In genomic region chr10:84236807-84237198, GRCh38 we compare ENCODE assay signal across 1 cellular context.
TF ChIP-seq lines count a peak whose summit lies in the region.

No MANE protein-coding gene starts in this region.

TF ChIP-seq in GM23338, 12 proteins besides CTCF, POLR2A, EP300 and RAD21 (continued from another document):
- TF ChIP-seq ETS1 (IDR thresholded peaks at IDR 0.05) (no peak), ZNF331 (CRISPR knock-in tag; IDR thresholded peaks at IDR 0.05; ENCODE audit: low read depth) (no peak), STAT1 (IDR thresholded peaks at IDR 0.05; ENCODE audit: unreplicated experiment) (no peak), POLR2AphosphoS5 (IDR thresholded peaks at IDR 0.05; ENCODE audit: low read depth) (no peak)
